Comparison of ENCODE assay signal across 8 cellular contexts in the genomic region with DNA sequence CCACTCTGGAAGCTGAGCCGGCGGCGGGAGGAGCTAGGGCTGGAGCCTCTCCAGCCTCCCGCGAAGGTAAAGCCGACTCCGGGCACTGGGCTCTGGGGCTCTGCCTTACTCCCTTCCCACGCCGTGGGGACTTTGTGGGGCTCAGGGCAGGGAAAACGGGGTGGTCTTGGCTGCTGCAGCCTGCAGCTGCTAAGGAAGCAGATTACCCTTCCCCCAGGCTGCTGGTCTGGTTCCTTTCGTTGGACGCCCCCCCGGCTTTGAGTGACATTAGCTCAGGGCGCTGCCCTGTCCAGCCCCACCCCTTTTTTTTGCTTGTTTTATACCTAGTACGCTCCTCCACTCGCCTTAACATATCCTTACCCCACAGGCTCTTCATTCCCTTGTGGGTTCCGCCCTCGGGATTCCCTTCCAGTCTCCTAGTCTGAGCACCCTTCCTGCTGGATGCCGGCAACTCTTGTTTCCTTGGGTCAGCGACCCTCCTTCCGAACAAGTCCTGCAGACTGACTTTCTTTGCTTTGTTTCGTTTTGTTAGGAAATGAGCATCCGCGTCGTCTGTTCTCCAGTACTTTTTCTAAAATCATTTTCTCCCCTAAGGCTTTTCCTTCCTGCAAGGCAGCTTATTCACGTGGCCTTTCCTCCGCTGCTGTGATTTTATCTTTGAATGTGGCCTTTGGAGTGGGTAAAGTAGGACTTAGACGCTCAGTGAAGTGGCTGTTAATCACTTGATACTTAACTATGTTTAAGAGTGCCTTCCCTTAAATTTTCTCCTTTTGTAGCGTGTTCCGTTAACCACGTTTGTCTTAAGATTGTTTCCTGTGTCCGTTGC. TPM values are rescaled to one million over a fixed set of nuclear protein-coding genes. Genes with fewer than 3 reads are reported as not detected.
DNase-seq lines count a peak whose midpoint lies in the region; ATAC-seq and TF ChIP-seq lines count a peak whose summit lies in the region.

No MANE protein-coding gene starts in this region.

- H3K27me3 Mint-ChIP-seq in glutamatergic neuron (ENCODE audit: unreplicated experiment) (peaks cover 6% of the 10 kb centered on the region), osteocyte (ENCODE audit: unreplicated experiment) (peaks cover 3% of the 10 kb centered on the region)

- peaks cover 5% of the 10 kb centered on the region for H3K9me3 Mint-ChIP-seq in glutamatergic neuron (ENCODE audit: unreplicated experiment)
- no peaks in the 10 kb centered on the region for H3K9me3 Mint-ChIP-seq in osteocyte (ENCODE audit: unreplicated experiment)

- H3K36me3 Mint-ChIP-seq in glutamatergic neuron (ENCODE audit: unreplicated experiment) = no peaks in the 10 kb centered on the region
- peaks cover 3% of the 10 kb centered on the region for H3K36me3 Mint-ChIP-seq in osteocyte (ENCODE audit: unreplicated experiment)

- DNase-seq in DMS53 (lab: John Stamatoyannopoulos, UW) = peak; percentile 62
- peak; percentile 76 for DNase-seq in NOMO-1 treated with DMSO at 0.1 percent for 48 hours (lab: John Stamatoyannopoulos, UW; ENCODE audit: unreplicated experiment)
- DNase-seq in activated naive CD4-positive, alpha-beta T cell treated with Interleukin-2 at 50 U/mL for 16 hours = peak; percentile 55
- DNase-seq in glutamatergic neuron = no peak
- no peak for DNase-seq in osteocyte (ENCODE audit: extremely low spot score, unreplicated experiment)
- DNase-seq in UCSD-AML1 (lab: John Stamatoyannopoulos, UW; ENCODE audit: unreplicated experiment) = no peak

- TF ChIP-seq CTCF in glutamatergic neuron (IDR thresholded peaks at IDR 0.05; ENCODE audit: partially characterized antibody, unreplicated experiment) = no peak
- no peak for TF ChIP-seq CTCF in osteocyte (IDR thresholded peaks at IDR 0.05)

- H3K27ac Mint-ChIP-seq in glutamatergic neuron (ENCODE audit: unreplicated experiment) (peak overlapping the region; percentile 95), osteocyte (ENCODE audit: unreplicated experiment) (peak overlapping the region; percentile 97)

- H3K4me3 Mint-ChIP-seq in glutamatergic neuron (ENCODE audit: unreplicated experiment) (peak overlapping the region; percentile 100), osteocyte (ENCODE audit: unreplicated experiment) (peak overlapping the region; percentile 99)

- ATAC-seq in GM19463 (IDR thresholded peaks at IDR 0.05; ENCODE audit: unreplicated experiment) (peak; percentile 38), HG03565 (IDR thresholded peaks at IDR 0.05; ENCODE audit: unreplicated experiment) (peak; percentile 21)

- H3K4me1 Mint-ChIP-seq in glutamatergic neuron (ENCODE audit: low read depth, unreplicated experiment) = peaks cover 26% of the 10 kb centered on the region
- H3K4me1 Mint-ChIP-seq in osteocyte (ENCODE audit: unreplicated experiment) = peaks cover 37% of the 10 kb centered on the region

RNA-seq across cellular contexts. Expression of a gene that starts 0.6 kb away (rescaled TPM):
- total RNA-seq in glutamatergic neuron (ENCODE audit: unreplicated experiment) = 48.5 TPM
- total RNA-seq in osteocyte = 55.5 and 57.1 TPM in 2 replicates

Comparison
In these comparisons a context has a peak if more than half of its experiments do, and no peak if none do; other contexts are left out.
1. DNase-seq: peak in DMS53 (single experiment), NOMO-1 treated with DMSO at 0.1 percent for 48 hours (single experiment) and activated naive CD4-positive, alpha-beta T cell treated with Interleukin-2 at 50 U/mL for 16 hours (single experiment); none in glutamatergic neuron (single experiment), osteocyte (single experiment) and UCSD-AML1 (single experiment).